16 cellular contexts compared by ENCODE assay signal in the genomic region with DNA sequence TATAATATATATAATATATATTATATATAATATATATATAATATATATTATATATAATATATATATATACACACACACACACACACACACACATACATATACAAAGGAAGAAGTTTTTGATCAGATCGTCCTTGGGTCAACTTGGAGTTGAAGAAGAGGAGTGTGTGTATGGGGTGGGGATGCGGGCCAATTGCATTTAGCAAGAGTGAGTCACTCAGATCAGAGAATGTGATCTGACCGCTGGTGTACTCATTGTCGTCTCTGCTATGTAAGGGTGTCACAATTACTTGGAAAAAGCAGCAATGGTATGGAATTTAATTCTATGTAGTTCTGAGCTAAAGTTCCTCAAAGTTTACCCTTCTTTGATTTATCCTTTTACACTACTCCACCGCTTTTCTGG. TPM values are rescaled to one million over a fixed set of nuclear protein-coding genes. Genes with fewer than 3 reads are reported as not detected.
DNase-seq lines count a peak whose midpoint lies in the region; ATAC-seq and TF ChIP-seq lines count a peak whose summit lies in the region.
"Had no signal": no experiment of that assay in that cellular context is flagged by ENCODE, and none has a peak within 500 bp of the region (broad histone marks: within the 10 kb centered on the region; RNA-seq: fewer than 3 reads in every experiment).

No MANE protein-coding gene starts in this region.

- H3K27me3 ChIP-seq in mesenchymal stem cell (ENCODE audit: control insufficient read depth in 1 of 2, insufficient read depth in 1 of 2, low read length in 2 of 2), result no peaks in the 10 kb centered on the region
- H3K27me3 ChIP-seq: adrenal gland had no signal

- no peak overlapping the region for H2BK12ac ChIP-seq in mesenchymal stem cell (ENCODE audit: low read length in 2 of 2)

- no peak for TF ChIP-seq CTCF in cardiac fibroblast (IDR thresholded peaks at IDR 0.05; ENCODE audit: low read depth, low read length)
- TF ChIP-seq CTCF in CD14-positive monocyte (IDR thresholded peaks at IDR 0.05), result no peak

- H3K4me3 ChIP-seq in cardiac fibroblast (replicated peaks in 1 of 2; ENCODE audit: low read depth in 2 of 2, low read length in 2 of 2), result no peak overlapping the region
- H3K4me3 ChIP-seq in mesenchymal stem cell (ENCODE audit: insufficient read depth in 1 of 2, low read depth in 1 of 2, low read length in 2 of 2), result no peak overlapping the region
- H3K4me3 ChIP-seq: adrenal gland, BLaER1 had no signal

- H3K14ac ChIP-seq in mesenchymal stem cell (ENCODE audit: low read length in 2 of 2), result no peak overlapping the region

- H3K4ac ChIP-seq in mesenchymal stem cell (ENCODE audit: low read depth in 1 of 2, low read length in 2 of 2), result no peak overlapping the region

- H3K36me3 Mint-ChIP-seq in CD14-positive monocyte, result no peaks in the 10 kb centered on the region
- H3K36me3 Mint-ChIP-seq: memory B cell had no signal

- H4K91ac ChIP-seq in mesenchymal stem cell (ENCODE audit: low read length), result no peak overlapping the region

- H4K8ac ChIP-seq in mesenchymal stem cell (ENCODE audit: low read length), result no peak overlapping the region

- no peaks in the 10 kb centered on the region for H3K9me3 ChIP-seq in mesenchymal stem cell (ENCODE audit: control insufficient read depth, low read length)
- H3K9me3 ChIP-seq: adrenal gland had no signal

- DNase-seq in AG08396 (ENCODE audit: low spot score) (peak; percentile 54), LoVo (ENCODE audit: low spot score) (peak; percentile 26), cardiac fibroblast (ENCODE audit: low read depth in 2 of 2) (peak; percentile 81 to 95), mesenchymal stem cell (peak; percentile 86), CD14-positive monocyte (ENCODE audit: low spot score) (no peak)
- DNase-seq: adrenal gland; effector CD8-positive, alpha-beta T cell; NCI-H146; NCI-H524 treated with DMSO at 0.1 percent for 48 hours; SHP77 treated with DMSO at 0.1 percent for 48 hours had no signal

- no peak overlapping the region for H3K27ac ChIP-seq in mesenchymal stem cell (ENCODE audit: low read length, poor library complexity, severe bottlenecking)
- H3K27ac ChIP-seq: adrenal gland, BLaER1, VCaP had no signal

- no peak overlapping the region for H3K27ac Mint-ChIP-seq in CD14-positive monocyte
- H3K27ac Mint-ChIP-seq: memory B cell had no signal

- 59% methylated on average over 3 of the region's 5 CpGs for WGBS in mesenchymal stem cell

- H3K4me1 ChIP-seq in mesenchymal stem cell (ENCODE audit: control insufficient read depth, insufficient read depth, low read depth, low read length), result peaks cover 3% of the 10 kb centered on the region
- H3K4me1 ChIP-seq: adrenal gland, BLaER1 had no signal

- ATAC-seq in HG03565 (IDR thresholded peaks at IDR 0.05; ENCODE audit: unreplicated experiment) (no peak), HG03108 (IDR thresholded peaks at IDR 0.05; ENCODE audit: unreplicated experiment) (no peak), GM18907 (IDR thresholded peaks at IDR 0.05; ENCODE audit: unreplicated experiment) (no peak)

- H3K27me3 Mint-ChIP-seq in CD14-positive monocyte (ENCODE audit: low read depth in 3 of 3), result peaks cover 16 to 31% (median 27%) of the 10 kb centered on the region in 3 donors

- no peak overlapping the region for H3K18ac ChIP-seq in mesenchymal stem cell (ENCODE audit: low read depth in 1 of 2, low read length in 2 of 2)

- H2AFZ ChIP-seq in mesenchymal stem cell (ENCODE audit: low read depth, low read length), result no peak overlapping the region

- H2BK120ac ChIP-seq in mesenchymal stem cell (ENCODE audit: low read depth, low read length), result no peak overlapping the region

- peaks cover 0 to under 1% of the 10 kb centered on the region in 2 experiments for H3K36me3 ChIP-seq in mesenchymal stem cell (ENCODE audit: control insufficient read depth in 1 of 2, insufficient read depth in 2 of 2, low read depth in 1 of 2, low read length in 2 of 2)
- H3K36me3 ChIP-seq: adrenal gland, BLaER1 had no signal

- H3K79me1 ChIP-seq in mesenchymal stem cell (replicated peaks; ENCODE audit: low read length, poor library complexity, severe bottlenecking), result no peaks in the 10 kb centered on the region

- peak overlapping the region in 1 of 2 donors; percentile 28 for H3K4me3 Mint-ChIP-seq in CD14-positive monocyte
- H3K4me3 Mint-ChIP-seq: memory B cell had no signal

- peaks cover 6% of the 10 kb centered on the region for H3K4me1 Mint-ChIP-seq in CD14-positive monocyte
- H3K4me1 Mint-ChIP-seq: memory B cell had no signal

- H2BK15ac ChIP-seq in mesenchymal stem cell (ENCODE audit: low read depth, poor library complexity, severe bottlenecking), result no peak overlapping the region

- H2AK5ac ChIP-seq in mesenchymal stem cell (ENCODE audit: low read length, severe bottlenecking), result no peak overlapping the region

- no peak overlapping the region for H3K4me2 ChIP-seq in mesenchymal stem cell (ENCODE audit: low read length, poor library complexity, severe bottlenecking)
- H3K4me2 ChIP-seq: BLaER1 had no signal

- no peak overlapping the region for H2BK5ac ChIP-seq in mesenchymal stem cell (ENCODE audit: low read depth, low read length, poor library complexity, severe bottlenecking)

- no peaks in the 10 kb centered on the region for H3K9me3 Mint-ChIP-seq in CD14-positive monocyte

- intact Hi-C loops in CD14-positive monocyte (cut with micrococcal nuclease), result no loop called here

- no peak overlapping the region for H3K9ac ChIP-seq in mesenchymal stem cell (ENCODE audit: low read length)
- H3K9ac ChIP-seq: BLaER1 had no signal

- H3K23ac ChIP-seq in mesenchymal stem cell (ENCODE audit: low read length in 2 of 2), result no peak overlapping the region

RNA-seq across cellular contexts. Expression of gene VGLL3, which starts 4.6 kb away (rescaled TPM):
- 16.7 TPM for polyA plus RNA-seq in mesenchymal stem cell (2013, experiment 1 of 2)
- 13.8 TPM for polyA plus RNA-seq in mesenchymal stem cell (2013, experiment 2 of 2)
- not detected for polyA plus RNA-seq in CD14-positive monocyte
